In genomic region chr3:89948008-89948407, GRCh38 we compare ENCODE assay signal across 31 cellular contexts.
"Had no signal": no experiment of that assay in that cellular context is flagged by ENCODE, and none has a peak within 500 bp of the region (broad histone marks: within the 10 kb centered on the region; RNA-seq: fewer than 3 reads in every experiment).

No MANE protein-coding gene starts in this region.

- H3K4me3 ChIP-seq: adrenal gland, body of pancreas, breast epithelium, K562, SJSA1 had no signal

- H3K36me3 ChIP-seq: adrenal gland, breast epithelium, SJSA1 had no signal

- H3K36me3 Mint-ChIP-seq: activated CD4-positive, alpha-beta memory T cell treated with anti-CD3 and anti-CD28 coated beads for 36 hours; activated naive CD4-positive, alpha-beta T cell treated with anti-CD3 and anti-CD28 coated beads, Interleukin-2, amount 50 U/mL, for 72 hours had no signal

- H3K27ac Mint-ChIP-seq: activated CD4-positive, alpha-beta memory T cell treated with anti-CD3 and anti-CD28 coated beads for 36 hours; activated naive CD4-positive, alpha-beta T cell treated with anti-CD3 and anti-CD28 coated beads for 36 hours; activated naive CD4-positive, alpha-beta T cell treated with anti-CD3 and anti-CD28 coated beads, Interleukin-2, amount 50 U/mL, for 72 hours; activated T-helper 1 cell treated with anti-CD3 and anti-CD28 coated beads, Interleukin-12 subunit alpha, Interleukin-12 subunit beta, Interleukin-2, Interleukin-4 antibody, amounts not matched to agents 30 ng/mL and 10 ng/mL and 1 ng/mL, durations not matched to agents 14 hours and 24 hours and 36 hours; T-helper 1 cell treated with Interleukin-12 subunit alpha and Interleukin-12 subunit beta and Interleukin-4 antibody, amounts not matched to agents 30 μg/mL and 1 μg/mL, for 36 hours; T-helper 2 cell treated with Interferon-gamma antibody and Interleukin-4, amounts not matched to agents 5 μg/mL and 100 μg/mL, for 36 hours; WTC11 had no signal

- DNase-seq: activated CD4-positive, alpha-beta memory T cell treated with anti-CD3 and anti-CD28 coated beads for 36 hours; activated CD4-positive, alpha-beta T cell treated with anti-CD3 and anti-CD28 coated beads for 4 hours; activated CD4-positive, alpha-beta T cell treated with anti-CD3 and anti-CD28 coated beads, Interleukin-2, amount 50 U/mL, for 1 hour; activated CD4-positive, CD25-positive, alpha-beta regulatory T cell treated with anti-CD3 and anti-CD28 coated beads, Interleukin-2, amount 50 U/mL, for 72 hours; activated CD8-positive, alpha-beta memory T cell treated with anti-CD3 and anti-CD28 coated beads, Interleukin-2, amount 50 U/mL, for 4 hours; activated gamma-delta T cell treated with Interleukin-2 at 50 U/mL for 16 hours; activated naive CD4-positive, alpha-beta T cell treated with anti-CD3 and anti-CD28 coated beads for 36 hours; activated T-cell treated with anti-CD3 and anti-CD28 coated beads for 4 hours; activated T-cell treated with anti-CD3 and anti-CD28 coated beads, Interleukin-2, amount 50 U/mL, for 4 hours; adrenal gland; body of pancreas; NCI-H1092 treated with DMSO at 0.1 percent for 48 hours; NCI-H1417; NCI-H187; NCI-H2029 treated with DMSO at 0.1 percent for 48 hours; NCI-H2107; NCI-H2171; NCI-H510A; NCI-H526; NCI-H748 treated with DMSO at 0.1 percent for 48 hours; OCI-M1; SHP77 treated with DMSO at 0.1 percent for 48 hours; SK-N-SH had no signal

- H3K27me3 ChIP-seq: adrenal gland, body of pancreas, breast epithelium, SJSA1 had no signal

- H3K4me1 ChIP-seq: adrenal gland, body of pancreas, breast epithelium, SJSA1 had no signal

- H3K27ac ChIP-seq: adrenal gland, body of pancreas, breast epithelium, SJSA1 had no signal

- H3K27me3 Mint-ChIP-seq: activated CD4-positive, alpha-beta memory T cell treated with anti-CD3 and anti-CD28 coated beads for 36 hours had no signal

- H3K9me3 ChIP-seq: adrenal gland, body of pancreas, breast epithelium, SJSA1, SK-N-SH had no signal

- H3K4me3 Mint-ChIP-seq: activated CD4-positive, alpha-beta memory T cell treated with anti-CD3 and anti-CD28 coated beads for 36 hours; activated naive CD4-positive, alpha-beta T cell treated with anti-CD3 and anti-CD28 coated beads for 36 hours; activated T-cell treated with anti-CD3 and anti-CD28 coated beads, Interleukin-2, amount 50 U/mL, for 4 hours; activated T-helper 1 cell treated with anti-CD3 and anti-CD28 coated beads, Interleukin-12 subunit alpha, Interleukin-12 subunit beta, Interleukin-2, Interleukin-4 antibody, amounts not matched to agents 30 ng/mL and 10 ng/mL and 1 ng/mL, durations not matched to agents 14 hours and 24 hours and 36 hours; T-helper 1 cell treated with Interleukin-12 subunit alpha and Interleukin-12 subunit beta and Interleukin-4 antibody, amounts not matched to agents 30 μg/mL and 1 μg/mL, for 36 hours; T-helper 2 cell treated with Interferon-gamma antibody and Interleukin-4, amounts not matched to agents 5 μg/mL and 100 μg/mL, for 36 hours; WTC11 had no signal

- ATAC-seq: activated naive CD4-positive, alpha-beta T cell treated with anti-CD3 and anti-CD28 coated beads, Interleukin-2, amount 50 U/mL, for 72 hours; body of pancreas; K562 had no signal
